4 cellular contexts compared by ENCODE assay signal in the genomic region with DNA sequence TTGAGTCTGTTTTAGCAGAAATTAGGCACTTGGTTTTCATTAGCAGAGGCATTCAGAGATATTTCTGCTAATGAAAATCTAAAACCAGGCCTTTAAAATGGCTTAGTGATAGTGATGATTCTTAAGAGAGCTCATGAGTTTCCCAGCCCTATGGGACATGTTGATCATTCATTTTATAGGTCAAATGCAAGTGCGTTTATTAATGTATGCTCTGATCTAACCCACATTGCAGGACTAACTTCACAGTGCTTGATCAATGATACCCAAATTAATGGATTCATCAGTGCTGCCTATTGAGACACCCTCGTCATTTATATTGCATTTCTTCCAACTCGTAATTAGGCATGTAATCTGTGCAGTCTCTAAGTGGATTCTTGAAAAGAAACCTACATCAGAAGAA.
TF ChIP-seq lines count a peak whose summit lies in the region.

No MANE protein-coding gene starts in this region.

TF ChIP-seq in GM23338, 12 proteins besides CTCF, POLR2A, EP300 and RAD21 (continues in another document):
- TF ChIP-seq, protein P1, sequence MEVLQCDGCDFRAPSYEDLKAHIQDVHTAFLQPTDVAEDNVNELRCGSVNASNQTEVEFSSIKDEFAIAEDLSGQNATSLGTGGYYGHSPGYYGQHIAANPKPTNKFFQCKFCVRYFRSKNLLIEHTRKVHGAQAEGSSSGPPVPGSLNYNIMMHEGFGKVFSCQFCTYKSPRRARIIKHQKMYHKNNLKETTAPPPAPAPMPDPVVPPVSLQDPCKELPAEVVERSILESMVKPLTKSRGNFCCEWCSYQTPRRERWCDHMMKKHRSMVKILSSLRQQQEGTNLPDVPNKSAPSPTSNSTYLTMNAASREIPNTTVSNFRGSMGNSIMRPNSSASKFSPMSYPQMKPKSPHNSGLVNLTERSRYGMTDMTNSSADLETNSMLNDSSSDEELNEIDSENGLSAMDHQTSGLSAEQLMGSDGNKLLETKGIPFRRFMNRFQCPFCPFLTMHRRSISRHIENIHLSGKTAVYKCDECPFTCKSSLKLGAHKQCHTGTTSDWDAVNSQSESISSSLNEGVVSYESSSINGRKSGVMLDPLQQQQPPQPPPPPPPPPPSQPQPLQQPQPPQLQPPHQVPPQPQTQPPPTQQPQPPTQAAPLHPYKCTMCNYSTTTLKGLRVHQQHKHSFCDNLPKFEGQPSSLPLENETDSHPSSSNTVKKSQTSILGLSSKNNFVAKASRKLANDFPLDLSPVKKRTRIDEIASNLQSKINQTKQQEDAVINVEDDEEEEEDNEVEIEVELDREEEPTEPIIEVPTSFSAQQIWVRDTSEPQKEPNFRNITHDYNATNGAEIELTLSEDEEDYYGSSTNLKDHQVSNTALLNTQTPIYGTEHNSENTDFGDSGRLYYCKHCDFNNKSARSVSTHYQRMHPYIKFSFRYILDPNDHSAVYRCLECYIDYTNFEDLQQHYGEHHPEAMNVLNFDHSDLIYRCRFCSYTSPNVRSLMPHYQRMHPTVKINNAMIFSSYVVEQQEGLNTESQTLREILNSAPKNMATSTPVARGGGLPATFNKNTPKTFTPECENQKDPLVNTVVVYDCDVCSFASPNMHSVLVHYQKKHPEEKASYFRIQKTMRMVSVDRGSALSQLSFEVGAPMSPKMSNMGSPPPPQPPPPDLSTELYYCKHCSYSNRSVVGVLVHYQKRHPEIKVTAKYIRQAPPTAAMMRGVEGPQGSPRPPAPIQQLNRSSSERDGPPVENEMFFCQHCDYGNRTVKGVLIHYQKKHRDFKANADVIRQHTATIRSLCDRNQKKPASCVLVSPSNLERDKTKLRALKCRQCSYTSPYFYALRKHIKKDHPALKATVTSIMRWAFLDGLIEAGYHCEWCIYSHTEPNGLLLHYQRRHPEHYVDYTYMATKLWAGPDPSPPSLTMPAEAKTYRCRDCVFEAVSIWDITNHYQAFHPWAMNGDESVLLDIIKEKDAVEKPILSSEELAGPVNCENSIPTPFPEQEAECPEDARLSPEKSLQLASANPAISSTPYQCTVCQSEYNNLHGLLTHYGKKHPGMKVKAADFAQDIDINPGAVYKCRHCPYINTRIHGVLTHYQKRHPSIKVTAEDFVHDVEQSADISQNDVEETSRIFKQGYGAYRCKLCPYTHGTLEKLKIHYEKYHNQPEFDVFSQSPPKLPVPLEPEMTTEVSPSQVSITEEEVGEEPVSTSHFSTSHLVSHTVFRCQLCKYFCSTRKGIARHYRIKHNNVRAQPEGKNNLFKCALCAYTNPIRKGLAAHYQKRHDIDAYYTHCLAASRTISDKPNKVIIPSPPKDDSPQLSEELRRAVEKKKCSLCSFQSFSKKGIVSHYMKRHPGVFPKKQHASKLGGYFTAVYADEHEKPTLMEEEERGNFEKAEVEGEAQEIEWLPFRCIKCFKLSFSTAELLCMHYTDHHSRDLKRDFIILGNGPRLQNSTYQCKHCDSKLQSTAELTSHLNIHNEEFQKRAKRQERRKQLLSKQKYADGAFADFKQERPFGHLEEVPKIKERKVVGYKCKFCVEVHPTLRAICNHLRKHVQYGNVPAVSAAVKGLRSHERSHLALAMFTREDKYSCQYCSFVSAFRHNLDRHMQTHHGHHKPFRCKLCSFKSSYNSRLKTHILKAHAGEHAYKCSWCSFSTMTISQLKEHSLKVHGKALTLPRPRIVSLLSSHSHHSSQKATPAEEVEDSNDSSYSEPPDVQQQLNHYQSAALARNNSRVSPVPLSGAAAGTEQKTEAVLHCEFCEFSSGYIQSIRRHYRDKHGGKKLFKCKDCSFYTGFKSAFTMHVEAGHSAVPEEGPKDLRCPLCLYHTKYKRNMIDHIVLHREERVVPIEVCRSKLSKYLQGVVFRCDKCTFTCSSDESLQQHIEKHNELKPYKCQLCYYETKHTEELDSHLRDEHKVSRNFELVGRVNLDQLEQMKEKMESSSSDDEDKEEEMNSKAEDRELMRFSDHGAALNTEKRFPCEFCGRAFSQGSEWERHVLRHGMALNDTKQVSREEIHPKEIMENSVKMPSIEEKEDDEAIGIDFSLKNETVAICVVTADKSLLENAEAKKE (CRISPR knock-in tag; IDR thresholded peaks at IDR 0.05), result no peak

TF ChIP-seq in WTC11, 78 proteins besides CTCF, POLR2A, EP300 and RAD21:
- peak; percentile 65; the same call in 1 of the 2 replicates for TF ChIP-seq NFATC4 (CRISPR knock-in tag; IDR thresholded peaks at IDR 0.05)
- TF ChIP-seq, protein P2, sequence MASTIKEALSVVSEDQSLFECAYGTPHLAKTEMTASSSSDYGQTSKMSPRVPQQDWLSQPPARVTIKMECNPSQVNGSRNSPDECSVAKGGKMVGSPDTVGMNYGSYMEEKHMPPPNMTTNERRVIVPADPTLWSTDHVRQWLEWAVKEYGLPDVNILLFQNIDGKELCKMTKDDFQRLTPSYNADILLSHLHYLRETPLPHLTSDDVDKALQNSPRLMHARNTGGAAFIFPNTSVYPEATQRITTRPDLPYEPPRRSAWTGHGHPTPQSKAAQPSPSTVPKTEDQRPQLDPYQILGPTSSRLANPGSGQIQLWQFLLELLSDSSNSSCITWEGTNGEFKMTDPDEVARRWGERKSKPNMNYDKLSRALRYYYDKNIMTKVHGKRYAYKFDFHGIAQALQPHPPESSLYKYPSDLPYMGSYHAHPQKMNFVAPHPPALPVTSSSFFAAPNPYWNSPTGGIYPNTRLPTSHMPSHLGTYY (CRISPR knock-in tag; IDR thresholded peaks at IDR 0.05), result no peak
- 0 out of 2 replicates have a peak, but pooled peaks have one; percentile 62 for TF ChIP-seq ZNF416 (CRISPR knock-in tag; IDR thresholded peaks at IDR 0.05)
TF ChIP-seq in WTC11: peak in this region for 2.

TF ChIP-seq in H1, 55 proteins besides CTCF, POLR2A, EP300 and RAD21:
- TF ChIP-seq POLR2AphosphoS5 (IDR thresholded peaks at IDR 0.05; ENCODE audit: low read depth, low read length), result peak; percentile 44; the same call in 1 of the 2 replicates
- TF ChIP-seq, protein P3, sequence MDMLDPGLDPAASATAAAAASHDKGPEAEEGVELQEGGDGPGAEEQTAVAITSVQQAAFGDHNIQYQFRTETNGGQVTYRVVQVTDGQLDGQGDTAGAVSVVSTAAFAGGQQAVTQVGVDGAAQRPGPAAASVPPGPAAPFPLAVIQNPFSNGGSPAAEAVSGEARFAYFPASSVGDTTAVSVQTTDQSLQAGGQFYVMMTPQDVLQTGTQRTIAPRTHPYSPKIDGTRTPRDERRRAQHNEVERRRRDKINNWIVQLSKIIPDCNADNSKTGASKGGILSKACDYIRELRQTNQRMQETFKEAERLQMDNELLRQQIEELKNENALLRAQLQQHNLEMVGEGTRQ (IDR thresholded peaks at IDR 0.05; ENCODE audit: low read length), result no peak

TF ChIP-seq in HepG2, 621 proteins besides CTCF, POLR2A, EP300 and RAD21:
- TF ChIP-seq, protein P4, sequence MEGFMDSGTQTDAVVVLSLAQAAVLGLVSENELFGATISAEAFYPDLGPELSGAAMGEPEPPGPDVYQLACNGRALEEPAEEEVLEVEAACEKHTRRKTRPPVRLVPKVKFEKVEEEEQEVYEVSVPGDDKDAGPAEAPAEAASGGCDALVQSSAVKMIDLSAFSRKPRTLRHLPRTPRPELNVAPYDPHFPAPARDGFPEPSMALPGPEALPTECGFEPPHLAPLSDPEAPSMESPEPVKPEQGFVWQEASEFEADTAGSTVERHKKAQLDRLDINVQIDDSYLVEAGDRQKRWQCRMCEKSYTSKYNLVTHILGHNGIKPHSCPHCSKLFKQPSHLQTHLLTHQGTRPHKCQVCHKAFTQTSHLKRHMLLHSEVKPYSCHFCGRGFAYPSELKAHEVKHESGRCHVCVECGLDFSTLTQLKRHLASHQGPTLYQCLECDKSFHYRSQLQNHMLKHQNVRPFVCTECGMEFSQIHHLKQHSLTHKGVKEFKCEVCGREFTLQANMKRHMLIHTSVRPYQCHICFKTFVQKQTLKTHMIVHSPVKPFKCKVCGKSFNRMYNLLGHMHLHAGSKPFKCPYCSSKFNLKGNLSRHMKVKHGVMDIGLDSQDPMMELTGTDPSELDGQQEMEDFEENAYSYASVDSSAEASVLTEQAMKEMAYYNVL (CRISPR knock-in tag; IDR thresholded peaks at IDR 0.05; ENCODE audit: borderline replicate concordance), result no peak
- TF ChIP-seq CC2D1A (CRISPR knock-in tag; IDR thresholded peaks at IDR 0.05), result no peak
- no peak for TF ChIP-seq ZNF367 (CRISPR knock-in tag; IDR thresholded peaks at IDR 0.05; ENCODE audit: borderline replicate concordance)
- TF ChIP-seq ZNF614 (CRISPR knock-in tag; IDR thresholded peaks at IDR 0.05; ENCODE audit: borderline replicate concordance), result no peak
- no peak for TF ChIP-seq ZNF329 (CRISPR knock-in tag; IDR thresholded peaks at IDR 0.05; ENCODE audit: low read depth)
TF ChIP-seq in HepG2: peak in this region for 0.
